ENCODE assay signal across 2 cellular contexts in the genomic region with DNA sequence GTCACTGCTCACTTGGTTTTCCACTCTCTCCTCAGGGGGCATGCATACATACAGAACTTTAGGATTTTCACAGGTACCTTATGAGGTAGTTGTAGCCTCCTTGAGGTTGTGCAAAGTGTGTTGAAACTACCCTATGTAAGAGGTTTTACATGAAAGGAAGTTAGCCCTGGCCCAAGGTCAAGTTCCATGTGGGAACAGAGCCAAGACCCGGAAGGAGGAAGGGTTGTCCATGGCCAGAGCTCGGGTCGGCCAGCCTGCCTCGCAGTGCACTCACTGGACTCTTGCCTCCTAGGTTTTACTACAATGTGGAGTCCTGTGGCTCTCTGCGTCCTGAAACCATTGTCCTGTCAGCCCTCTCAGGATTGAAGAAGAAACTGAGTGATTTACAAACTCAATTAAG.
TF ChIP-seq lines count a peak whose summit lies in the region.

No MANE protein-coding gene starts in this region.

TF ChIP-seq in SK-N-SH, 30 proteins besides CTCF, POLR2A, EP300 and RAD21 (continued from another document):
- TF ChIP-seq, protein P1, sequence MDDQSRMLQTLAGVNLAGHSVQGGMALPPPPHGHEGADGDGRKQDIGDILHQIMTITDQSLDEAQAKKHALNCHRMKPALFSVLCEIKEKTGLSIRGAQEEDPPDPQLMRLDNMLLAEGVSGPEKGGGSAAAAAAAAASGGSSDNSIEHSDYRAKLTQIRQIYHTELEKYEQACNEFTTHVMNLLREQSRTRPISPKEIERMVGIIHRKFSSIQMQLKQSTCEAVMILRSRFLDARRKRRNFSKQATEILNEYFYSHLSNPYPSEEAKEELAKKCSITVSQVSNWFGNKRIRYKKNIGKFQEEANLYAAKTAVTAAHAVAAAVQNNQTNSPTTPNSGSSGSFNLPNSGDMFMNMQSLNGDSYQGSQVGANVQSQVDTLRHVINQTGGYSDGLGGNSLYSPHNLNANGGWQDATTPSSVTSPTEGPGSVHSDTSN (IDR thresholded peaks at IDR 0.05) = no peak
- TF ChIP-seq MXI1 (IDR thresholded peaks at IDR 0.05; ENCODE audit: low read depth, low read length) = no peak
- no peak for TF ChIP-seq JUND (IDR thresholded peaks at IDR 0.05)
- TF ChIP-seq NFIC (IDR thresholded peaks at IDR 0.05; ENCODE audit: borderline replicate concordance) = peak; percentile 16; the same call in 1 of the 2 replicates
- TF ChIP-seq POLR2AphosphoS5 (IDR thresholded peaks at IDR 0.05; ENCODE audit: low read depth, low read length) = no peak

TF ChIP-seq in SK-N-SH treated with all-trans-retinoic acid at 6 μM for 48 hours, 23 proteins besides CTCF, POLR2A, EP300 and RAD21 (continued from another document):
- TF ChIP-seq BACH2 (CRISPR knock-in tag; IDR thresholded peaks at IDR 0.05; ENCODE audit: borderline replicate concordance) (no peak), ZNF70 (CRISPR knock-in tag; IDR thresholded peaks at IDR 0.05) (no peak), TOX (CRISPR knock-in tag; IDR thresholded peaks at IDR 0.05; ENCODE audit: borderline replicate concordance) (no peak), PPARA (CRISPR knock-in tag; IDR thresholded peaks at IDR 0.05; ENCODE audit: borderline replicate concordance) (no peak), RARB (CRISPR knock-in tag; IDR thresholded peaks at IDR 0.05) (no peak), ARNTL (CRISPR knock-in tag; IDR thresholded peaks at IDR 0.05; ENCODE audit: borderline replicate concordance, low read depth) (no peak), ZFP30 (CRISPR knock-in tag; IDR thresholded peaks at IDR 0.05) (no peak)
- TF ChIP-seq, protein P2, sequence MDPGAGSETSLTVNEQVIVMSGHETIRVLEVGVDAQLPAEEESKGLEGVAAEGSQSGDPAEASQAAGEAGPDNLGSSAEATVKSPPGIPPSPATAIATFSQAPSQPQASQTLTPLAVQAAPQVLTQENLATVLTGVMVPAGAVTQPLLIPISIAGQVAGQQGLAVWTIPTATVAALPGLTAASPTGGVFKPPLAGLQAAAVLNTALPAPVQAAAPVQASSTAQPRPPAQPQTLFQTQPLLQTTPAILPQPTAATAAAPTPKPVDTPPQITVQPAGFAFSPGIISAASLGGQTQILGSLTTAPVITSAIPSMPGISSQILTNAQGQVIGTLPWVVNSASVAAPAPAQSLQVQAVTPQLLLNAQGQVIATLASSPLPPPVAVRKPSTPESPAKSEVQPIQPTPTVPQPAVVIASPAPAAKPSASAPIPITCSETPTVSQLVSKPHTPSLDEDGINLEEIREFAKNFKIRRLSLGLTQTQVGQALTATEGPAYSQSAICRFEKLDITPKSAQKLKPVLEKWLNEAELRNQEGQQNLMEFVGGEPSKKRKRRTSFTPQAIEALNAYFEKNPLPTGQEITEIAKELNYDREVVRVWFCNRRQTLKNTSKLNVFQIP (CRISPR knock-in tag; IDR thresholded peaks at IDR 0.05; ENCODE audit: borderline replicate concordance, low read depth) = no peak
- TF ChIP-seq, protein P3, sequence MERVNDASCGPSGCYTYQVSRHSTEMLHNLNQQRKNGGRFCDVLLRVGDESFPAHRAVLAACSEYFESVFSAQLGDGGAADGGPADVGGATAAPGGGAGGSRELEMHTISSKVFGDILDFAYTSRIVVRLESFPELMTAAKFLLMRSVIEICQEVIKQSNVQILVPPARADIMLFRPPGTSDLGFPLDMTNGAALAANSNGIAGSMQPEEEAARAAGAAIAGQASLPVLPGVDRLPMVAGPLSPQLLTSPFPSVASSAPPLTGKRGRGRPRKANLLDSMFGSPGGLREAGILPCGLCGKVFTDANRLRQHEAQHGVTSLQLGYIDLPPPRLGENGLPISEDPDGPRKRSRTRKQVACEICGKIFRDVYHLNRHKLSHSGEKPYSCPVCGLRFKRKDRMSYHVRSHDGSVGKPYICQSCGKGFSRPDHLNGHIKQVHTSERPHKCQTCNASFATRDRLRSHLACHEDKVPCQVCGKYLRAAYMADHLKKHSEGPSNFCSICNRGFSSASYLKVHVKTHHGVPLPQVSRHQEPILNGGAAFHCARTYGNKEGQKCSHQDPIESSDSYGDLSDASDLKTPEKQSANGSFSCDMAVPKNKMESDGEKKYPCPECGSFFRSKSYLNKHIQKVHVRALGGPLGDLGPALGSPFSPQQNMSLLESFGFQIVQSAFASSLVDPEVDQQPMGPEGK (CRISPR knock-in tag; IDR thresholded peaks at IDR 0.05; ENCODE audit: borderline replicate concordance) = no peak
